Comparison of ENCODE assay signal across 6 cellular contexts in the genomic region with DNA sequence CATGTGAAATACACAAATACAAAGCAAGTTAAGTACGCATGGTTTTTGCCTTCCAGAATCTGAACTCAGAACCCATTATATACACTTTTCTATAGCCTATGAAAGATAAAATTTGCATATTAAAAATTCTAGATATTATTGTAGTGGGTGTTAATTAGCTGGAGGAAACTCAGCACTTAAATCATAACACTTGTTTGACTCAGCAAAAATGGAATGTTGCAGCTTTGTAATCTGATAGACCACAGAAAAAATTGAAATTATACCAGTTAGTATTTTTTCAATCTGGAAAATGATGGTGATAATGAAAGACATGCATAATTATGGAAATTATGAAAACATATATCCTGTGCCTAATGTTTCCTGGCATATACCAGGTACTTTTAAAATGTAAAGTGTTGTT.
"Had no signal": no experiment of that assay in that cellular context is flagged by ENCODE, and none has a peak within 500 bp of the region (broad histone marks: within the 10 kb centered on the region; RNA-seq: fewer than 3 reads in every experiment).

No MANE protein-coding gene starts in this region.

- H3K9ac ChIP-seq: GM23248 had no signal

- DNase-seq: GOT3, H7, KBM-7 had no signal

- H3K4me3 ChIP-seq: GM23248, HAP-1 had no signal

- H3K4me1 ChIP-seq: HAP-1 had no signal

- H2AFZ ChIP-seq: GM23248 had no signal

- H3K36me3 ChIP-seq: HAP-1 had no signal

- FAIRE-seq: HTR-8/SVneo had no signal

- H3K27ac ChIP-seq: GM23248 had no signal

- H3K9me3 ChIP-seq: HAP-1 had no signal
